Comparison of ENCODE assay signal across 25 cellular contexts in genomic region chr12:32773686-32774085, GRCh38.
"Had no signal": no experiment of that assay in that cellular context is flagged by ENCODE, and none has a peak within 500 bp of the region (broad histone marks: within the 10 kb centered on the region; RNA-seq: fewer than 3 reads in every experiment).

No MANE protein-coding gene starts in this region.

- H3K36me3 ChIP-seq: MG63, WERI-Rb-1 had no signal

- DNase-seq: activated CD4-positive, alpha-beta memory T cell treated with anti-CD3 and anti-CD28 coated beads, Interleukin-2, amount 10 ng/mL, durations not matched to agents 7 days and 5 days; activated CD4-positive, alpha-beta T cell treated with anti-CD3 and anti-CD28 coated beads for 36 hours; activated CD4-positive, alpha-beta T cell treated with anti-CD3 and anti-CD28 coated beads, Interleukin-2, amount 50 U/mL, for 1 hour; activated gamma-delta T cell; activated naive CD4-positive, alpha-beta T cell treated with anti-CD3 and anti-CD28 coated beads for 36 hours; activated T-cell treated with anti-CD3 and anti-CD28 coated beads for 4 hours; activated T-cell treated with anti-CD3 and anti-CD28 coated beads, Interleukin-2, amount 50 U/mL, for 48 hours; amygdala; KG1; MG63; MV-4-11; NCI-H1092 treated with DMSO at 0.1 percent for 48 hours; NCI-H1436; NCI-H1694 treated with DMSO at 0.1 percent for 48 hours; NCI-H2029 treated with DMSO at 0.1 percent for 48 hours; NCI-H345; NCI-H510A; NCI-H69; NK-92 treated with Interleukin-12 subunit alpha and Interleukin-12 subunit beta, amount 100 ng/mL, for 24 hours; SHP77; WERI-Rb-1 had no signal

- H3K27ac Mint-ChIP-seq: activated CD4-positive, alpha-beta memory T cell treated with anti-CD3 and anti-CD28 coated beads, Interleukin-2, amount 10 ng/mL, durations not matched to agents 7 days and 5 days; activated CD4-positive, alpha-beta T cell treated with anti-CD3 and anti-CD28 coated beads for 36 hours; activated naive CD4-positive, alpha-beta T cell treated with anti-CD3 and anti-CD28 coated beads for 36 hours; activated naive CD8-positive, alpha-beta T cell; activated T-helper 17 cell treated with anti-CD3 and anti-CD28 coated beads, Interleukin-2, amount 50 U/mL, for 72 hours; T-helper 1 cell treated with Interleukin-12 subunit alpha and Interleukin-12 subunit beta and Interleukin-4 antibody, amounts not matched to agents 30 μg/mL and 1 μg/mL, for 36 hours had no signal

- H3K36me3 Mint-ChIP-seq: activated naive CD8-positive, alpha-beta T cell; brain had no signal

- H3K4me3 Mint-ChIP-seq: activated CD4-positive, alpha-beta memory T cell treated with anti-CD3 and anti-CD28 coated beads, Interleukin-2, amount 10 ng/mL, durations not matched to agents 7 days and 5 days; activated CD4-positive, alpha-beta T cell treated with anti-CD3 and anti-CD28 coated beads for 36 hours; activated naive CD4-positive, alpha-beta T cell treated with anti-CD3 and anti-CD28 coated beads for 36 hours; activated naive CD8-positive, alpha-beta T cell; activated T-helper 17 cell treated with anti-CD3 and anti-CD28 coated beads, Interleukin-2, amount 50 U/mL, for 72 hours; brain; T-helper 1 cell treated with Interleukin-12 subunit alpha and Interleukin-12 subunit beta and Interleukin-4 antibody, amounts not matched to agents 30 μg/mL and 1 μg/mL, for 36 hours had no signal

- H3K27me3 Mint-ChIP-seq: brain had no signal

- H3K27ac ChIP-seq: WERI-Rb-1 had no signal

- H3K9me3 Mint-ChIP-seq: activated CD4-positive, alpha-beta memory T cell treated with anti-CD3 and anti-CD28 coated beads, Interleukin-2, amount 10 ng/mL, durations not matched to agents 7 days and 5 days; activated naive CD4-positive, alpha-beta T cell treated with anti-CD3 and anti-CD28 coated beads for 36 hours; activated T-helper 17 cell treated with anti-CD3 and anti-CD28 coated beads, Interleukin-2, amount 50 U/mL, for 72 hours; T-helper 1 cell treated with Interleukin-12 subunit alpha and Interleukin-12 subunit beta and Interleukin-4 antibody, amounts not matched to agents 30 μg/mL and 1 μg/mL, for 36 hours had no signal

- H3K4me3 ChIP-seq: MG63 had no signal

- H3K9me3 ChIP-seq: MG63 had no signal

- H3K4me1 Mint-ChIP-seq: activated CD4-positive, alpha-beta memory T cell treated with anti-CD3 and anti-CD28 coated beads, Interleukin-2, amount 10 ng/mL, durations not matched to agents 7 days and 5 days; activated CD4-positive, alpha-beta T cell treated with anti-CD3 and anti-CD28 coated beads for 36 hours; activated T-helper 17 cell treated with anti-CD3 and anti-CD28 coated beads, Interleukin-2, amount 50 U/mL, for 72 hours had no signal
